In the genomic region with DNA sequence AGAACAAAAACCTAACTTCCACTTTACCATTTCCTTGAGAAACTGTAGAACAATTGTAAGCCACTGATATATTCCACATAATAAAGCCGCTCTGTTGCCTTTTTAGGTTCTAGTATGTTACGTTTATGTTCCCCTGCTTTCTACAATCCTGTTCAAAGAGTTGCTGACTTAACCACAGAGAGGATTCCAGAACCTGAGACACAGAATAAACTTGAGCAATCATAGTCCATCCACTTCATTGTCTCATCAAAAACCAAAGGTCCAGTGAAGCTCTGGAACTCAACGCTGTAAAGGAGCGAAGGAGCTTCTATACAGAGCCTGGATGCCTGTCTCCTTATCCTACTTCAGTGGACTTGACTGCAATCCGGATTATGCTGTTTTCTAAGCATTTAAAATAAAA, we compare ENCODE assay signal across 16 cellular contexts. TPM values are rescaled to one million over a fixed set of nuclear protein-coding genes. Genes with fewer than 3 reads are reported as not detected.
A peak's percentile ranks its signal among the peaks of the same experiment; 100 is the strongest.
DNase-seq lines count a peak whose midpoint lies in the region; ATAC-seq, FAIRE-seq and TF ChIP-seq lines count a peak whose summit lies in the region.
"Had no signal": no experiment of that assay in that cellular context is flagged by ENCODE, and none has a peak within 500 bp of the region (broad histone marks: within the 10 kb centered on the region; RNA-seq: fewer than 3 reads in every experiment).

No MANE protein-coding gene starts in this region.

- H4K91ac ChIP-seq in trophoblast cell (ENCODE audit: low read depth, low read length), result no peak overlapping the region

- CTCF ChIA-PET in A549 (lab: Yijun Ruan, JAX), result interaction anchor here (0.7 kb wide), 1 partner anchor 231 kb away, joined by 3 read pairs; no protein-coding TSS in a partner anchor

- H3K4me3 ChIP-seq in A549, result no peak overlapping the region
- H3K4me3 ChIP-seq in SK-N-MC, result no peak overlapping the region
- no peak overlapping the region for H3K4me3 ChIP-seq in trophoblast cell (ENCODE audit: low read depth, low read length)
- H3K4me3 ChIP-seq: body of pancreas, right lobe of liver had no signal

- TF ChIP-seq POLR2A in A549 (IDR thresholded peaks at IDR 0.05; ENCODE audit: low read length), result no peak

- H3K27ac ChIP-seq in A549, result peak overlapping the region; percentile 71 to 89
- 0 out of 2 replicates have a peak overlapping the region, but pooled peaks have one; percentile 22 for H3K27ac ChIP-seq in SK-N-MC
- H3K27ac ChIP-seq in trophoblast cell (ENCODE audit: low read depth, low read length), result peak overlapping the region; percentile 89

- H3K4me1 Mint-ChIP-seq in activated naive CD8-positive, alpha-beta T cell treated with anti-CD3 and anti-CD28 coated beads, Interleukin-2, amount 50 U/mL, for 24 hours, result peaks cover 10% of the 10 kb centered on the region
- peaks cover 7% of the 10 kb centered on the region for H3K4me1 Mint-ChIP-seq in activated T-helper 17 cell treated with anti-CD3 and anti-CD28 coated beads, Interleukin-2, amount 50 U/mL, for 72 hours

- H3K4me2 ChIP-seq in A549 (peak overlapping the region; percentile 73), trophoblast cell (ENCODE audit: low read length) (no peak overlapping the region)

- TF ChIP-seq CTCF in A549 (IDR thresholded peaks at IDR 0.05) (no peak), GM13976 (IDR thresholded peaks at IDR 0.05; ENCODE audit: borderline replicate concordance, control extremely low read depth, extremely low read depth, insufficient read depth, missing control alignments) (no peak)

- DNase-seq in A549 (ENCODE audit: low read depth in 1 of 2, low spot score in 1 of 2) (no peak), SK-N-MC (ENCODE audit: low read depth, low spot score) (no peak), fibroblast of gingiva (ENCODE audit: low read depth) (peak; percentile 24), trophoblast cell (no peak), GM13976 (ENCODE audit: low spot score) (no peak)
- no peak for DNase-seq in activated naive CD8-positive, alpha-beta T cell treated with anti-CD3 and anti-CD28 coated beads, Interleukin-2, amount 50 U/mL, for 24 hours
- DNase-seq: body of pancreas; CD8-positive, alpha-beta T cell; NCI-H774; right lobe of liver; stimulated activated CD4-positive, alpha-beta T cell treated with anti-CD3 and anti-CD28 coated beads, Interleukin-4, amount 100 ng/mL, for 1 hour had no signal

- no peak overlapping the region for H2BK5ac ChIP-seq in trophoblast cell (ENCODE audit: low read depth, low read length, poor library complexity)

- H2BK12ac ChIP-seq in trophoblast cell (ENCODE audit: low read length), result peak overlapping the region; percentile 32

- no peaks in the 10 kb centered on the region for H3K9me3 Mint-ChIP-seq in activated naive CD8-positive, alpha-beta T cell treated with anti-CD3 and anti-CD28 coated beads, Interleukin-2, amount 50 U/mL, for 24 hours
- H3K9me3 Mint-ChIP-seq in activated T-helper 17 cell treated with anti-CD3 and anti-CD28 coated beads, Interleukin-2, amount 50 U/mL, for 72 hours, result no peaks in the 10 kb centered on the region
- H3K9me3 Mint-ChIP-seq: CD8-positive, alpha-beta T cell had no signal

- no peak overlapping the region for H2AFZ ChIP-seq in trophoblast cell (ENCODE audit: insufficient read depth, low read length, poor library complexity)

- no peaks in the 10 kb centered on the region for H3K27me3 ChIP-seq in trophoblast cell (ENCODE audit: insufficient read depth, low read length)
- H3K27me3 ChIP-seq: body of pancreas, right lobe of liver had no signal

- no peak overlapping the region for H4K8ac ChIP-seq in trophoblast cell (ENCODE audit: low read depth, low read length)

- H3K18ac ChIP-seq in trophoblast cell (ENCODE audit: low read length), result no peak overlapping the region

- no peak for TF ChIP-seq EP300 in A549 (IDR thresholded peaks at IDR 0.05)

- in situ Hi-C loops in GM13976 (cut with MboI; ENCODE audit: low sequenced_read_pairs, unreplicated experiment), result no loop called here

- no peak for FAIRE-seq in A549 (lab: Jason Lieb, UNC)
- FAIRE-seq: frontal cortex, G401.6 had no signal

- H2AK5ac ChIP-seq in trophoblast cell (ENCODE audit: low read length), result no peak overlapping the region

- no peak for ATAC-seq in A549
- no peak for ATAC-seq in activated naive CD8-positive, alpha-beta T cell treated with anti-CD3 and anti-CD28 coated beads, Interleukin-2, amount 50 U/mL, for 24 hours
- ATAC-seq in GM19351 (IDR thresholded peaks at IDR 0.05; ENCODE audit: unreplicated experiment), result no peak
- no peak for ATAC-seq in activated T-helper 17 cell treated with anti-CD3 and anti-CD28 coated beads, Interleukin-2, amount 50 U/mL, for 72 hours (replicated peaks)
- ATAC-seq: body of pancreas; CD8-positive, alpha-beta T cell had no signal

- H2BK120ac ChIP-seq in trophoblast cell (ENCODE audit: insufficient read depth, low read length, poor library complexity), result peak overlapping the region; percentile 8

- H3K36me3 Mint-ChIP-seq in activated naive CD8-positive, alpha-beta T cell treated with anti-CD3 and anti-CD28 coated beads, Interleukin-2, amount 50 U/mL, for 24 hours (ENCODE audit: low read depth), result no peaks in the 10 kb centered on the region
- H3K36me3 Mint-ChIP-seq in activated T-helper 17 cell treated with anti-CD3 and anti-CD28 coated beads, Interleukin-2, amount 50 U/mL, for 72 hours (ENCODE audit: low read depth), result no peaks in the 10 kb centered on the region
- H3K36me3 Mint-ChIP-seq: CD8-positive, alpha-beta T cell; IgD-negative memory B cell had no signal

- H3K23ac ChIP-seq in trophoblast cell (ENCODE audit: low read length), result no peak overlapping the region

- H3K9ac ChIP-seq in SK-N-MC (ENCODE audit: insufficient read length), result no peak overlapping the region
- H3K9ac ChIP-seq in trophoblast cell (ENCODE audit: low read length), result no peak overlapping the region

- H3K4me3 Mint-ChIP-seq in activated naive CD8-positive, alpha-beta T cell treated with anti-CD3 and anti-CD28 coated beads, Interleukin-2, amount 50 U/mL, for 24 hours, result no peak overlapping the region
- H3K4me3 Mint-ChIP-seq in activated T-helper 17 cell treated with anti-CD3 and anti-CD28 coated beads, Interleukin-2, amount 50 U/mL, for 72 hours, result no peak overlapping the region
- H3K4me3 Mint-ChIP-seq: CD8-positive, alpha-beta T cell; IgD-negative memory B cell had no signal

- H3K27me3 Mint-ChIP-seq in activated naive CD8-positive, alpha-beta T cell treated with anti-CD3 and anti-CD28 coated beads, Interleukin-2, amount 50 U/mL, for 24 hours, result peaks cover 29% of the 10 kb centered on the region
- H3K27me3 Mint-ChIP-seq in activated T-helper 17 cell treated with anti-CD3 and anti-CD28 coated beads, Interleukin-2, amount 50 U/mL, for 72 hours, result peaks cover 27% of the 10 kb centered on the region

- TF ChIP-seq RAD21 in A549 (conservative IDR thresholded peaks at IDR 0.05 in 1 of 2, IDR thresholded peaks at IDR 0.05 in 1 of 2), result no peak

- no peak overlapping the region for H3K14ac ChIP-seq in trophoblast cell (ENCODE audit: low read length)

- POLR2A ChIA-PET in A549 (lab: Yijun Ruan, JAX), result no interaction called here

- H3K27ac Mint-ChIP-seq in activated naive CD8-positive, alpha-beta T cell treated with anti-CD3 and anti-CD28 coated beads, Interleukin-2, amount 50 U/mL, for 24 hours, result no peak overlapping the region
- no peak overlapping the region for H3K27ac Mint-ChIP-seq in activated T-helper 17 cell treated with anti-CD3 and anti-CD28 coated beads, Interleukin-2, amount 50 U/mL, for 72 hours
- H3K27ac Mint-ChIP-seq: CD8-positive, alpha-beta T cell; IgD-negative memory B cell had no signal

- WGBS in A549 (ENCODE audit: missing lambda C conversion rate), result 89% methylated on average over 5 of the region's 5 CpGs
- no CpG with 5 or more reads among the region's 5 CpGs for WGBS in trophoblast cell (ENCODE audit: extremely low coverage, insufficient coverage, insufficient read length)

- H3K79me2 ChIP-seq in trophoblast cell (ENCODE audit: control insufficient read depth, insufficient read depth, low read length, poor library complexity), result peaks cover 3% of the 10 kb centered on the region

- H3K36me3 ChIP-seq in SK-N-MC (ENCODE audit: insufficient read depth, low read length) (no peaks in the 10 kb centered on the region), trophoblast cell (ENCODE audit: control insufficient read depth in 1 of 2, insufficient read depth in 2 of 2, low read length in 2 of 2) (no peaks in the 10 kb centered on the region)
- H3K36me3 ChIP-seq: right lobe of liver had no signal

- H3K4ac ChIP-seq in trophoblast cell (ENCODE audit: low read depth, low read length), result no peak overlapping the region

- no peak overlapping the region for H4K12ac ChIP-seq in trophoblast cell (ENCODE audit: low read depth, low read length)

- no peaks in the 10 kb centered on the region for H3K9me3 ChIP-seq in A549
- H3K9me3 ChIP-seq in SK-N-MC (ENCODE audit: low read depth, low read length), result no peaks in the 10 kb centered on the region
- no peaks in the 10 kb centered on the region for H3K9me3 ChIP-seq in trophoblast cell (ENCODE audit: insufficient read depth, low read depth, low read length)
- H3K9me3 ChIP-seq: body of pancreas, right lobe of liver had no signal

- H3K4me1 ChIP-seq in A549 (peaks cover 56% of the 10 kb centered on the region), trophoblast cell (ENCODE audit: control insufficient read depth in 1 of 2, insufficient read depth in 2 of 2, low read length in 2 of 2) (peaks cover 2 to 8% of the 10 kb centered on the region in 2 experiments)

- H3K79me1 ChIP-seq in trophoblast cell (ENCODE audit: low read length), result peaks cover 11% of the 10 kb centered on the region

TF ChIP-seq in A549, 52 proteins besides CTCF, POLR2A, EP300 and RAD21 (continues in another document):
- no peak for TF ChIP-seq KDM1A (IDR thresholded peaks at IDR 0.05; ENCODE audit: low read depth)

RNA-seq across cellular contexts. Expression of a gene that starts 4.6 kb away (rescaled TPM):
- polyA plus RNA-seq in A549 (2011; rRNA removed) (2.8 TPM in 2 replicates), A549 (2017; fragmentation: RNase III; extraction: RNeasy Plus Mini Kit Qiagen cat#74134 plus additional on column Dnase treatment) (2.4 to 2.9 TPM (median 2.6 TPM) in 3 replicates)
- 2.2 and 3.3 TPM in 2 replicates for polyA plus RNA-seq in A549 (2012; cell fraction: cytosol; rRNA removed)
- 4.2 TPM in 2 replicates for polyA plus RNA-seq in A549 (2012; cell fraction: nucleus; rRNA removed)
- polyA minus RNA-seq in A549 (2011; rRNA and poly(A)+ RNA removed), result 15.0 and 15.6 TPM in 2 replicates
- 3.3 and 3.6 TPM in 2 replicates for polyA plus RNA-seq in trophoblast cell (2013)
- total RNA-seq in activated T-helper 17 cell treated with anti-CD3 and anti-CD28 coated beads, Interleukin-2, amount 50 U/mL, for 72 hours, result 1 to 10 TPM; 1.1 to 2.3 TPM
- total RNA-seq: CD8-positive, alpha-beta T cell had no signal
- polyA plus RNA-seq: IgD-negative memory B cell had no signal

Comparison
In these comparisons a context has a peak if more than half of its experiments do, and no peak if none do; other contexts are left out.
1. H3K27ac ChIP-seq: peak in every context shown above with its lines; median percentile 89 in trophoblast cell; 80 in A549; 22 in SK-N-MC.